Comparison of ENCODE assay signal across 1 cellular context in the genomic region with DNA sequence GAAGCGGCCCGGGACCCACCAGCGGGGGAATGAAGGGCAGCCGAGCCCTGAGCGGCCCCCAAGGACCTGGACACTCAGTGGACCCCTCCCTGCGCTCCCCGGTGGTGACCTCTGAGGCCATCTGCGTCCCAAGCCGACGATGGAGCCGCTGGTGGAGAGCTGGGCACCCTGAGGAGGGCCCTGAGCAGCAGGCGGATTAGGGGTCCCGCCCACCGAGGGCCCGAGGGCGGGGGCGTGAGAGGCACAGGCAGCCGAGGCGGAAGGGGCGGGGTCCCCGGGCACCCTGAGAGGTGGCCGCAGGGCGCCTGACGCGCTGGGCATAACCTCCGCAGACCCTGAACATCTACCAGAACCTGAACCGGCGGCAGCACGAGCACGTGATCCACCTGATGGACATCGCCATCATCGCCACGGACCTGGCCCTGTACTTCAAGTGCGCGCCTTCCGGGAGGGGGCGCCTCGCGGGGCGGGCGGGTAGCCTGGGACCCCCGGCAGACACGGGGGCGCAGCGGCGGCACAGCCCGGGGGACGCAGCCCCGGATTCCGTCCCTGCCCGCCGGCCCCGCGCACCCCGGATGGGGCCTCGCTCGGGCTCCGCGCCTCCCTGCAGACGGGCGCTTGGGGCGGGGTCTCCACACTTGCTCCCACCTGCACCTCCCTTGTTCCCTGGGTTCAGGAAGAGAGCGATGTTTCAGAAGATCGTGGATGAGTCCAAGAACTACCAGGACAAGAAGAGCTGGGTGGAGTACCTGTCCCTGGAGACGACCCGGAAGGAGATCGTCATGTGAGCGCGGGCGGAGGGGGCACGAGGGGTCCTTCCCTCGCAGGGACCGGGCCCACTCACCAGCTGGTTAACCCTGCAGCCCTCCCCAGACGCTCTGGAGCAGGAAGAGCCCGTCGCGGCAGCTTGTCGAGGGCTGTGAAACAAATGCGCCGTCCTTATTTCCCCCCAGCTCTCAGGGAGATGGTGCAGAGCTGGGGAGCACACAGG.
TF ChIP-seq lines count a peak whose summit lies in the region.

No MANE protein-coding gene starts in this region.

TF ChIP-seq in WTC11, 78 proteins besides CTCF, POLR2A, EP300 and RAD21 (continued from another document and continues in another):
- TF ChIP-seq, protein P1, sequence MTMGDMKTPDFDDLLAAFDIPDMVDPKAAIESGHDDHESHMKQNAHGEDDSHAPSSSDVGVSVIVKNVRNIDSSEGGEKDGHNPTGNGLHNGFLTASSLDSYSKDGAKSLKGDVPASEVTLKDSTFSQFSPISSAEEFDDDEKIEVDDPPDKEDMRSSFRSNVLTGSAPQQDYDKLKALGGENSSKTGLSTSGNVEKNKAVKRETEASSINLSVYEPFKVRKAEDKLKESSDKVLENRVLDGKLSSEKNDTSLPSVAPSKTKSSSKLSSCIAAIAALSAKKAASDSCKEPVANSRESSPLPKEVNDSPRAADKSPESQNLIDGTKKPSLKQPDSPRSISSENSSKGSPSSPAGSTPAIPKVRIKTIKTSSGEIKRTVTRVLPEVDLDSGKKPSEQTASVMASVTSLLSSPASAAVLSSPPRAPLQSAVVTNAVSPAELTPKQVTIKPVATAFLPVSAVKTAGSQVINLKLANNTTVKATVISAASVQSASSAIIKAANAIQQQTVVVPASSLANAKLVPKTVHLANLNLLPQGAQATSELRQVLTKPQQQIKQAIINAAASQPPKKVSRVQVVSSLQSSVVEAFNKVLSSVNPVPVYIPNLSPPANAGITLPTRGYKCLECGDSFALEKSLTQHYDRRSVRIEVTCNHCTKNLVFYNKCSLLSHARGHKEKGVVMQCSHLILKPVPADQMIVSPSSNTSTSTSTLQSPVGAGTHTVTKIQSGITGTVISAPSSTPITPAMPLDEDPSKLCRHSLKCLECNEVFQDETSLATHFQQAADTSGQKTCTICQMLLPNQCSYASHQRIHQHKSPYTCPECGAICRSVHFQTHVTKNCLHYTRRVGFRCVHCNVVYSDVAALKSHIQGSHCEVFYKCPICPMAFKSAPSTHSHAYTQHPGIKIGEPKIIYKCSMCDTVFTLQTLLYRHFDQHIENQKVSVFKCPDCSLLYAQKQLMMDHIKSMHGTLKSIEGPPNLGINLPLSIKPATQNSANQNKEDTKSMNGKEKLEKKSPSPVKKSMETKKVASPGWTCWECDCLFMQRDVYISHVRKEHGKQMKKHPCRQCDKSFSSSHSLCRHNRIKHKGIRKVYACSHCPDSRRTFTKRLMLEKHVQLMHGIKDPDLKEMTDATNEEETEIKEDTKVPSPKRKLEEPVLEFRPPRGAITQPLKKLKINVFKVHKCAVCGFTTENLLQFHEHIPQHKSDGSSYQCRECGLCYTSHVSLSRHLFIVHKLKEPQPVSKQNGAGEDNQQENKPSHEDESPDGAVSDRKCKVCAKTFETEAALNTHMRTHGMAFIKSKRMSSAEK (CRISPR knock-in tag; IDR thresholded peaks at IDR 0.05; ENCODE audit: borderline replicate concordance): no peak
- no peak; the same call in 1 of the 2 replicates for TF ChIP-seq ESRRA (CRISPR knock-in tag; IDR thresholded peaks at IDR 0.05; ENCODE audit: borderline replicate concordance)
- TF ChIP-seq NFE2L1 (CRISPR knock-in tag; IDR thresholded peaks at IDR 0.05): 0 out of 2 replicates have a peak, but pooled peaks have one; percentile 30
- TF ChIP-seq FOXP1 (CRISPR knock-in tag; IDR thresholded peaks at IDR 0.05; ENCODE audit: borderline replicate concordance): no peak
- TF ChIP-seq, protein P2, sequence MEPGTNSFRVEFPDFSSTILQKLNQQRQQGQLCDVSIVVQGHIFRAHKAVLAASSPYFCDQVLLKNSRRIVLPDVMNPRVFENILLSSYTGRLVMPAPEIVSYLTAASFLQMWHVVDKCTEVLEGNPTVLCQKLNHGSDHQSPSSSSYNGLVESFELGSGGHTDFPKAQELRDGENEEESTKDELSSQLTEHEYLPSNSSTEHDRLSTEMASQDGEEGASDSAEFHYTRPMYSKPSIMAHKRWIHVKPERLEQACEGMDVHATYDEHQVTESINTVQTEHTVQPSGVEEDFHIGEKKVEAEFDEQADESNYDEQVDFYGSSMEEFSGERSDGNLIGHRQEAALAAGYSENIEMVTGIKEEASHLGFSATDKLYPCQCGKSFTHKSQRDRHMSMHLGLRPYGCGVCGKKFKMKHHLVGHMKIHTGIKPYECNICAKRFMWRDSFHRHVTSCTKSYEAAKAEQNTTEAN (CRISPR knock-in tag; IDR thresholded peaks at IDR 0.05): no peak
- no peak for TF ChIP-seq ZNF671 (CRISPR knock-in tag; IDR thresholded peaks at IDR 0.05)
- TF ChIP-seq GRHL2 (CRISPR knock-in tag; IDR thresholded peaks at IDR 0.05; ENCODE audit: insufficient replicate concordance, severe bottlenecking): no peak
- TF ChIP-seq SMAD4 (CRISPR knock-in tag; IDR thresholded peaks at IDR 0.05): peak; percentile 21; the same call in 1 of the 2 replicates
- no peak for TF ChIP-seq JAZF1 (CRISPR knock-in tag; IDR thresholded peaks at IDR 0.05)
- no peak for TF ChIP-seq SOX15 (CRISPR knock-in tag; IDR thresholded peaks at IDR 0.05)
- TF ChIP-seq, protein P3, sequence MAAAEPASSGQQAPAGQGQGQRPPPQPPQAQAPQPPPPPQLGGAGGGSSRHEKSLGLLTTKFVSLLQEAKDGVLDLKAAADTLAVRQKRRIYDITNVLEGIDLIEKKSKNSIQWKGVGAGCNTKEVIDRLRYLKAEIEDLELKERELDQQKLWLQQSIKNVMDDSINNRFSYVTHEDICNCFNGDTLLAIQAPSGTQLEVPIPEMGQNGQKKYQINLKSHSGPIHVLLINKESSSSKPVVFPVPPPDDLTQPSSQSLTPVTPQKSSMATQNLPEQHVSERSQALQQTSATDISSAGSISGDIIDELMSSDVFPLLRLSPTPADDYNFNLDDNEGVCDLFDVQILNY (CRISPR knock-in tag; IDR thresholded peaks at IDR 0.05): no peak
- TF ChIP-seq ZNF396 (CRISPR knock-in tag; IDR thresholded peaks at IDR 0.05; ENCODE audit: borderline replicate concordance): no peak
- TF ChIP-seq, protein P4, sequence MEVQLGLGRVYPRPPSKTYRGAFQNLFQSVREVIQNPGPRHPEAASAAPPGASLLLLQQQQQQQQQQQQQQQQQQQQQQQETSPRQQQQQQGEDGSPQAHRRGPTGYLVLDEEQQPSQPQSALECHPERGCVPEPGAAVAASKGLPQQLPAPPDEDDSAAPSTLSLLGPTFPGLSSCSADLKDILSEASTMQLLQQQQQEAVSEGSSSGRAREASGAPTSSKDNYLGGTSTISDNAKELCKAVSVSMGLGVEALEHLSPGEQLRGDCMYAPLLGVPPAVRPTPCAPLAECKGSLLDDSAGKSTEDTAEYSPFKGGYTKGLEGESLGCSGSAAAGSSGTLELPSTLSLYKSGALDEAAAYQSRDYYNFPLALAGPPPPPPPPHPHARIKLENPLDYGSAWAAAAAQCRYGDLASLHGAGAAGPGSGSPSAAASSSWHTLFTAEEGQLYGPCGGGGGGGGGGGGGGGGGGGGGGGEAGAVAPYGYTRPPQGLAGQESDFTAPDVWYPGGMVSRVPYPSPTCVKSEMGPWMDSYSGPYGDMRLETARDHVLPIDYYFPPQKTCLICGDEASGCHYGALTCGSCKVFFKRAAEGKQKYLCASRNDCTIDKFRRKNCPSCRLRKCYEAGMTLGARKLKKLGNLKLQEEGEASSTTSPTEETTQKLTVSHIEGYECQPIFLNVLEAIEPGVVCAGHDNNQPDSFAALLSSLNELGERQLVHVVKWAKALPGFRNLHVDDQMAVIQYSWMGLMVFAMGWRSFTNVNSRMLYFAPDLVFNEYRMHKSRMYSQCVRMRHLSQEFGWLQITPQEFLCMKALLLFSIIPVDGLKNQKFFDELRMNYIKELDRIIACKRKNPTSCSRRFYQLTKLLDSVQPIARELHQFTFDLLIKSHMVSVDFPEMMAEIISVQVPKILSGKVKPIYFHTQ (CRISPR knock-in tag; IDR thresholded peaks at IDR 0.05): no peak
- TF ChIP-seq NR3C1 (CRISPR knock-in tag; conservative IDR thresholded peaks at IDR 0.05; ENCODE audit: low read depth): no peak
- no peak for TF ChIP-seq JUN (CRISPR knock-in tag; IDR thresholded peaks at IDR 0.05)
- no peak for TF ChIP-seq ZBTB21 (CRISPR knock-in tag; IDR thresholded peaks at IDR 0.05; ENCODE audit: borderline replicate concordance)
- no peak for TF ChIP-seq RORB (CRISPR knock-in tag; IDR thresholded peaks at IDR 0.05)
- no peak for TF ChIP-seq ZNF317 (CRISPR knock-in tag; IDR thresholded peaks at IDR 0.05; ENCODE audit: borderline replicate concordance, low read depth)
- TF ChIP-seq, protein P5, sequence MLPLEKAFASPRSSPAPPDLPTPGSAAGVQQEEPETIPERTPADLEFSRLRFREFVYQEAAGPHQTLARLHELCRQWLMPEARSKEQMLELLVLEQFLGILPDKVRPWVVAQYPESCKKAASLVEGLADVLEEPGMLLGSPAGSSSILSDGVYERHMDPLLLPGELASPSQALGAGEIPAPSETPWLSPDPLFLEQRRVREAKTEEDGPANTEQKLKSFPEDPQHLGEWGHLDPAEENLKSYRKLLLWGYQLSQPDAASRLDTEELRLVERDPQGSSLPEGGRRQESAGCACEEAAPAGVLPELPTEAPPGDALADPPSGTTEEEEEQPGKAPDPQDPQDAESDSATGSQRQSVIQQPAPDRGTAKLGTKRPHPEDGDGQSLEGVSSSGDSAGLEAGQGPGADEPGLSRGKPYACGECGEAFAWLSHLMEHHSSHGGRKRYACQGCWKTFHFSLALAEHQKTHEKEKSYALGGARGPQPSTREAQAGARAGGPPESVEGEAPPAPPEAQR (CRISPR knock-in tag; IDR thresholded peaks at IDR 0.05): no peak
- TF ChIP-seq, protein P6, sequence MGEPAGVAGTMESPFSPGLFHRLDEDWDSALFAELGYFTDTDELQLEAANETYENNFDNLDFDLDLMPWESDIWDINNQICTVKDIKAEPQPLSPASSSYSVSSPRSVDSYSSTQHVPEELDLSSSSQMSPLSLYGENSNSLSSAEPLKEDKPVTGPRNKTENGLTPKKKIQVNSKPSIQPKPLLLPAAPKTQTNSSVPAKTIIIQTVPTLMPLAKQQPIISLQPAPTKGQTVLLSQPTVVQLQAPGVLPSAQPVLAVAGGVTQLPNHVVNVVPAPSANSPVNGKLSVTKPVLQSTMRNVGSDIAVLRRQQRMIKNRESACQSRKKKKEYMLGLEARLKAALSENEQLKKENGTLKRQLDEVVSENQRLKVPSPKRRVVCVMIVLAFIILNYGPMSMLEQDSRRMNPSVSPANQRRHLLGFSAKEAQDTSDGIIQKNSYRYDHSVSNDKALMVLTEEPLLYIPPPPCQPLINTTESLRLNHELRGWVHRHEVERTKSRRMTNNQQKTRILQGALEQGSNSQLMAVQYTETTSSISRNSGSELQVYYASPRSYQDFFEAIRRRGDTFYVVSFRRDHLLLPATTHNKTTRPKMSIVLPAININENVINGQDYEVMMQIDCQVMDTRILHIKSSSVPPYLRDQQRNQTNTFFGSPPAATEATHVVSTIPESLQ (CRISPR knock-in tag; IDR thresholded peaks at IDR 0.05): no peak
- TF ChIP-seq, protein P7, sequence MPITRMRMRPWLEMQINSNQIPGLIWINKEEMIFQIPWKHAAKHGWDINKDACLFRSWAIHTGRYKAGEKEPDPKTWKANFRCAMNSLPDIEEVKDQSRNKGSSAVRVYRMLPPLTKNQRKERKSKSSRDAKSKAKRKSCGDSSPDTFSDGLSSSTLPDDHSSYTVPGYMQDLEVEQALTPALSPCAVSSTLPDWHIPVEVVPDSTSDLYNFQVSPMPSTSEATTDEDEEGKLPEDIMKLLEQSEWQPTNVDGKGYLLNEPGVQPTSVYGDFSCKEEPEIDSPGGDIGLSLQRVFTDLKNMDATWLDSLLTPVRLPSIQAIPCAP (CRISPR knock-in tag; IDR thresholded peaks at IDR 0.05): no peak
- no peak for TF ChIP-seq MXD4 (CRISPR knock-in tag; IDR thresholded peaks at IDR 0.05; ENCODE audit: borderline replicate concordance)
- TF ChIP-seq, protein P8, sequence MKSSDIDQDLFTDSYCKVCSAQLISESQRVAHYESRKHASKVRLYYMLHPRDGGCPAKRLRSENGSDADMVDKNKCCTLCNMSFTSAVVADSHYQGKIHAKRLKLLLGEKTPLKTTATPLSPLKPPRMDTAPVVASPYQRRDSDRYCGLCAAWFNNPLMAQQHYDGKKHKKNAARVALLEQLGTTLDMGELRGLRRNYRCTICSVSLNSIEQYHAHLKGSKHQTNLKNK (CRISPR knock-in tag; IDR thresholded peaks at IDR 0.05): no peak
- TF ChIP-seq FOXJ3 (CRISPR knock-in tag; IDR thresholded peaks at IDR 0.05; ENCODE audit: borderline replicate concordance): no peak
- TF ChIP-seq ATF1 (CRISPR knock-in tag; IDR thresholded peaks at IDR 0.05): no peak
- no peak for TF ChIP-seq HMGA2 (CRISPR knock-in tag; IDR thresholded peaks at IDR 0.05)
- no peak for TF ChIP-seq CREM (CRISPR knock-in tag; IDR thresholded peaks at IDR 0.05)
- TF ChIP-seq, protein P9, sequence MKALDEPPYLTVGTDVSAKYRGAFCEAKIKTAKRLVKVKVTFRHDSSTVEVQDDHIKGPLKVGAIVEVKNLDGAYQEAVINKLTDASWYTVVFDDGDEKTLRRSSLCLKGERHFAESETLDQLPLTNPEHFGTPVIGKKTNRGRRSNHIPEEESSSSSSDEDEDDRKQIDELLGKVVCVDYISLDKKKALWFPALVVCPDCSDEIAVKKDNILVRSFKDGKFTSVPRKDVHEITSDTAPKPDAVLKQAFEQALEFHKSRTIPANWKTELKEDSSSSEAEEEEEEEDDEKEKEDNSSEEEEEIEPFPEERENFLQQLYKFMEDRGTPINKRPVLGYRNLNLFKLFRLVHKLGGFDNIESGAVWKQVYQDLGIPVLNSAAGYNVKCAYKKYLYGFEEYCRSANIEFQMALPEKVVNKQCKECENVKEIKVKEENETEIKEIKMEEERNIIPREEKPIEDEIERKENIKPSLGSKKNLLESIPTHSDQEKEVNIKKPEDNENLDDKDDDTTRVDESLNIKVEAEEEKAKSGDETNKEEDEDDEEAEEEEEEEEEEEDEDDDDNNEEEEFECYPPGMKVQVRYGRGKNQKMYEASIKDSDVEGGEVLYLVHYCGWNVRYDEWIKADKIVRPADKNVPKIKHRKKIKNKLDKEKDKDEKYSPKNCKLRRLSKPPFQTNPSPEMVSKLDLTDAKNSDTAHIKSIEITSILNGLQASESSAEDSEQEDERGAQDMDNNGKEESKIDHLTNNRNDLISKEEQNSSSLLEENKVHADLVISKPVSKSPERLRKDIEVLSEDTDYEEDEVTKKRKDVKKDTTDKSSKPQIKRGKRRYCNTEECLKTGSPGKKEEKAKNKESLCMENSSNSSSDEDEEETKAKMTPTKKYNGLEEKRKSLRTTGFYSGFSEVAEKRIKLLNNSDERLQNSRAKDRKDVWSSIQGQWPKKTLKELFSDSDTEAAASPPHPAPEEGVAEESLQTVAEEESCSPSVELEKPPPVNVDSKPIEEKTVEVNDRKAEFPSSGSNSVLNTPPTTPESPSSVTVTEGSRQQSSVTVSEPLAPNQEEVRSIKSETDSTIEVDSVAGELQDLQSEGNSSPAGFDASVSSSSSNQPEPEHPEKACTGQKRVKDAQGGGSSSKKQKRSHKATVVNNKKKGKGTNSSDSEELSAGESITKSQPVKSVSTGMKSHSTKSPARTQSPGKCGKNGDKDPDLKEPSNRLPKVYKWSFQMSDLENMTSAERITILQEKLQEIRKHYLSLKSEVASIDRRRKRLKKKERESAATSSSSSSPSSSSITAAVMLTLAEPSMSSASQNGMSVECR (CRISPR knock-in tag; IDR thresholded peaks at IDR 0.05; ENCODE audit: borderline replicate concordance): no peak
- TF ChIP-seq ZNF416 (CRISPR knock-in tag; IDR thresholded peaks at IDR 0.05): no peak
- TF ChIP-seq, protein P10, sequence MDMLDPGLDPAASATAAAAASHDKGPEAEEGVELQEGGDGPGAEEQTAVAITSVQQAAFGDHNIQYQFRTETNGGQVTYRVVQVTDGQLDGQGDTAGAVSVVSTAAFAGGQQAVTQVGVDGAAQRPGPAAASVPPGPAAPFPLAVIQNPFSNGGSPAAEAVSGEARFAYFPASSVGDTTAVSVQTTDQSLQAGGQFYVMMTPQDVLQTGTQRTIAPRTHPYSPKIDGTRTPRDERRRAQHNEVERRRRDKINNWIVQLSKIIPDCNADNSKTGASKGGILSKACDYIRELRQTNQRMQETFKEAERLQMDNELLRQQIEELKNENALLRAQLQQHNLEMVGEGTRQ (CRISPR knock-in tag; IDR thresholded peaks at IDR 0.05): peak; percentile 80
